17 cellular contexts compared by ENCODE assay signal in genomic region chr4:164485169-164485568, GRCh38.
"Had no signal": no experiment of that assay in that cellular context is flagged by ENCODE, and none has a peak within 500 bp of the region (broad histone marks: within the 10 kb centered on the region; RNA-seq: fewer than 3 reads in every experiment).

No MANE protein-coding gene starts in this region.

- DNase-seq: cortex of kidney; head of caudate nucleus; left colon; left ventricle myocardium superior; lower lobe of right lung; natural killer cell; pancreas; right lobe of liver; small intestine; stimulated activated CD4-positive, alpha-beta T cell treated with anti-CD3 and anti-CD28 coated beads, Interleukin-15, amount 100 ng/mL, for 24 hours; stimulated activated CD4-positive, alpha-beta T cell treated with anti-CD3 and anti-CD28 coated beads, Interleukin-2, amount 100 ng/mL, for 48 hours; stimulated activated naive CD4-positive, alpha-beta T cell; stimulated activated naive CD8-positive, alpha-beta T cell treated with anti-CD3 and anti-CD28 coated beads, Interleukin-15, amount 100 ng/mL, for 72 hours; trophoblast cell had no signal

- H3K4me1 Mint-ChIP-seq: natural killer cell; stimulated activated naive CD8-positive, alpha-beta T cell treated with anti-CD3 and anti-CD28 coated beads, Interleukin-15, amount 100 ng/mL, for 72 hours had no signal

- H3K4me3 Mint-ChIP-seq: natural killer cell; neural crest cell; stimulated activated naive CD8-positive, alpha-beta T cell treated with anti-CD3 and anti-CD28 coated beads, Interleukin-15, amount 100 ng/mL, for 72 hours had no signal

- H3K36me3 Mint-ChIP-seq: natural killer cell had no signal

- H3K9me3 Mint-ChIP-seq: stimulated activated naive CD8-positive, alpha-beta T cell treated with anti-CD3 and anti-CD28 coated beads, Interleukin-15, amount 100 ng/mL, for 72 hours had no signal

- H3K27me3 Mint-ChIP-seq: stimulated activated naive CD8-positive, alpha-beta T cell treated with anti-CD3 and anti-CD28 coated beads, Interleukin-15, amount 100 ng/mL, for 72 hours had no signal

- H3K27ac Mint-ChIP-seq: natural killer cell; stimulated activated naive CD8-positive, alpha-beta T cell treated with anti-CD3 and anti-CD28 coated beads, Interleukin-15, amount 100 ng/mL, for 72 hours had no signal

- FAIRE-seq: frontal cortex, keratinocyte, pancreas, small intestine had no signal
